8 cellular contexts compared by ENCODE assay signal in the genomic region with DNA sequence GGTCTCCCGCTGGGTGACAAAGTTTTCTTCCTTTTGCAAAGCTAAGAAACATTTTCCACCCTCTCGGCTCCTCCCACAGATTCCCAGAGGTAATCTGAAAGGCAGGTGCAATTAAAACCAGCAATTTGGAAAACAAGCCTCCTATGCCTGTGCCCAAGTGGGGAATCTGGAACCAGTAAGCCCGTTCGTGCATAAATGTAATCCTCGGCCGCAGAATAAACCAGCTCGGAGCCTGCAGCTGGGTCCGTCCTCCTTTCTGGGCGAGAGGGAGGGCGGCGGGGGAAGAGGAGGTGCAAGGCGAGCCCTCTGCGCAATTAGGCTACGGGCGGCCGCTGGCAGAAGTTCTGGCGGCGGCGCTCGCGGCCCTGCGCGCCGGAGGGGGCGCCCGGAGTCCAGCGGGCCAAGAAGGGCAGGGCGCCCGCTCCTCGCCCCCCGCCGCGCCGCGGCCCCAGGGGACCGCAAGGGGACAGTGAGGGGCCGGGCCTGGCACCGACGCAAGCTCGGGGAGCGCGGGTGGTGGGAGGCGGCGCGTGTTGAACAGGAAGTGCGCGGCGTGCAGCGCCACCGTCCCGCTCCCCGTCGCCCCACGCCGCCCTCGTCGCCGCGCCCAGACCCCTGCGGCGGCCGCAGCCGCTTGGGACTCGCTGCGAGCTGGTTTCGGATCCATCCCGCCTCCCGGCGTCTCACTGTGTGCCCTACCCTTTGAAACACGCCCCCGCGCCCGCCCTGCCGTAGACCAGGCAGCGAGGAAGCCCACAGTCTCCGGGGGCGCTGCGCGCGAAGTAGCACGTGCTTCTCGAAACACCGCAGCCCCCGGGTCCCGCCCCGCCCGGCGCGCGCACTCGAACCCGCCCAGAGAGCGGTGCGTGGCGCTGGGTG. TPM values are rescaled to one million over a fixed set of nuclear protein-coding genes. Genes with fewer than 3 reads are reported as not detected.
A peak's percentile ranks its signal among the peaks of the same experiment; 100 is the strongest.
DNase-seq lines count a peak whose midpoint lies in the region; ATAC-seq and TF ChIP-seq lines count a peak whose summit lies in the region.

Gene PRKAG2, minus strand, starts transcription at position 217 of the 879 bp plus-strand sequence. CDS start 495 bp downstream, outside the sequence.

- H3K27me3 ChIP-seq in A673 (replicated peaks; ENCODE audit: insufficient read depth, low read depth, low read length, poor library complexity), result no peaks in the 10 kb centered on the region
- peaks cover 70% of the 10 kb centered on the region for H3K27me3 ChIP-seq in foreskin keratinocyte

- DNase-seq in A673 (ENCODE audit: low spot score) (peak; percentile 83), OCI-M1 (lab: John Stamatoyannopoulos, UW) (peak; percentile 29), foreskin keratinocyte (peak in 1 of 2 donors; percentile 33), occipital lobe (lab: John Stamatoyannopoulos, UW) (no peak), substantia nigra (lab: John Stamatoyannopoulos, UW) (peak in 21 of 49 donors; percentile 17 to 94 (median 43))
- DNase-seq in activated effector memory CD4-positive, alpha-beta T cell treated with anti-CD3 and anti-CD28 coated beads, Interleukin-2, amount 50 U/mL, for 16 hours, result peak; percentile 90

- CTCF ChIA-PET in A673 (lab: Charles Lee), result no interaction called here

- H3K27ac ChIP-seq in A673 (ENCODE audit: low read depth, low read length, poor library complexity, severe bottlenecking) (peak within 1 kb of the TSS; percentile 76), foreskin keratinocyte (no peak within 1 kb of the TSS), substantia nigra (ENCODE audit: low read depth, low read length, poor library complexity, severe bottlenecking) (peak within 1 kb of the TSS; percentile 63)

- H3K4me1 ChIP-seq in A673 (ENCODE audit: insufficient read depth, low read length, poor library complexity, severe bottlenecking), result peaks cover 15% of the 10 kb centered on the region
- H3K4me1 ChIP-seq in foreskin keratinocyte, result no peaks in the 10 kb centered on the region

- no peaks in the 10 kb centered on the region for H3K9me3 ChIP-seq in A673 (ENCODE audit: low read depth, low read length, poor library complexity, severe bottlenecking)

- intact Hi-C loops in A673 (cut with micrococcal nuclease; ENCODE audit: unreplicated experiment), result loop anchor here (5.0 kb wide), 1 partner anchor 95 kb away; no protein-coding TSS in a partner anchor

- POLR2A ChIA-PET in A673 (lab: Charles Lee; ENCODE audit: low non-redundant PET), result no interaction called here

- no peaks in the 10 kb centered on the region for H3K36me3 ChIP-seq in A673 (ENCODE audit: insufficient read depth, low read length, poor library complexity, severe bottlenecking)

- H3K4me3 ChIP-seq in A673 (ENCODE audit: low read depth, low read length, poor library complexity, severe bottlenecking), result peak within 1 kb of the TSS; percentile 83

- ATAC-seq in GM18868 (IDR thresholded peaks at IDR 0.05; ENCODE audit: unreplicated experiment) (peak; percentile 63), HG03442 (IDR thresholded peaks at IDR 0.05; ENCODE audit: unreplicated experiment) (peak; percentile 45), foreskin keratinocyte (peak; percentile 66)

- no TSS peak for BruUV-seq in A673 (replicated peaks; lab: Mats Ljungman, UMichigan)

- TF ChIP-seq CTCF in A673 (conservative IDR thresholded peaks at IDR 0.05; ENCODE audit: low read depth, low read length), result no peak; the same call in 1 of the 2 replicates
- TF ChIP-seq CTCF in foreskin keratinocyte (conservative IDR thresholded peaks at IDR 0.05), result no peak

RNA-seq across cellular contexts. Expression of gene PRKAG2, which starts in this region (rescaled TPM):
- 10.3 and 11.6 TPM in 2 replicates for total RNA-seq in A673 (2021)
- 27.1 and 31.6 TPM in 2 replicates for total RNA-seq in foreskin keratinocyte
- 18.4 and 22.3 TPM in 2 replicates for polyA plus RNA-seq in foreskin keratinocyte
- total RNA-seq in occipital lobe, result 32.9 TPM
